In genomic region chr12:47206450-47206830, GRCh38 we compare ENCODE assay signal across 15 cellular contexts.
DNase-seq lines count a peak whose midpoint lies in the region; ATAC-seq lines count a peak whose summit lies in the region.
"Had no signal": no experiment of that assay in that cellular context is flagged by ENCODE, and none has a peak within 500 bp of the region (broad histone marks: within the 10 kb centered on the region; RNA-seq: fewer than 3 reads in every experiment).

No MANE protein-coding gene starts in this region.

- DNase-seq in activated T-cell treated with anti-CD3 and anti-CD28 coated beads, Interleukin-2, amount 50 U/mL, for 4 hours: no peak
- DNase-seq in activated T-cell treated with anti-CD3 and anti-CD28 coated beads for 4 hours (no peak), OCI-M1 (lab: John Stamatoyannopoulos, UW) (peak; percentile 84), NCI-H2196 (lab: John Stamatoyannopoulos, UW; ENCODE audit: unreplicated experiment) (no peak), GOT3 (lab: John Stamatoyannopoulos, UW) (no peak)
- DNase-seq in central memory CD8-positive, alpha-beta T cell (ENCODE audit: low spot score in 2 of 2): no peak
- DNase-seq in stimulated activated naive B cell treated with anti-CD40 and anti-IgM and Interleukin-4, amounts not matched to agents 10 μg/mL and 1 μg/mL and 100 μg/mL, for 72 hours: no peak
- DNase-seq in stimulated activated CD4-positive, alpha-beta T cell treated with anti-CD3 and anti-CD28 coated beads, Interleukin-15, amount 100 ng/mL, for 24 hours: no peak
- DNase-seq: activated gamma-delta T cell treated with Interleukin-2 at 50 U/mL for 16 hours; DMS153; foreskin melanocyte; right lobe of liver; stimulated activated CD4-positive, alpha-beta T cell treated with anti-CD3 and anti-CD28 coated beads, Interleukin-4, amount 100 ng/mL, for 1 hour; SW 1271 had no signal

- H3K36me3 Mint-ChIP-seq in activated T-cell treated with anti-CD3 and anti-CD28 coated beads, Interleukin-2, amount 50 U/mL, for 4 hours (ENCODE audit: insufficient read depth): peaks cover 63% of the 10 kb centered on the region
- H3K36me3 Mint-ChIP-seq in central memory CD8-positive, alpha-beta T cell (ENCODE audit: insufficient read depth): peaks cover 68% of the 10 kb centered on the region
- H3K36me3 Mint-ChIP-seq in stimulated activated naive B cell treated with anti-CD40 and anti-IgM and Interleukin-4, amounts not matched to agents 10 μg/mL and 1 μg/mL and 100 μg/mL, for 72 hours: peaks cover 32 to 59% of the 10 kb centered on the region in 2 donors

- ATAC-seq in activated T-cell treated with anti-CD3 and anti-CD28 coated beads, Interleukin-2, amount 50 U/mL, for 4 hours: peak; percentile 35 to 67
- ATAC-seq in central memory CD8-positive, alpha-beta T cell (replicated peaks; ENCODE audit: extremely low read depth, poor library complexity, severe bottlenecking): no peak
- no peak for ATAC-seq in stimulated activated naive B cell treated with anti-CD40 and anti-IgM and Interleukin-4, amounts not matched to agents 10 μg/mL and 1 μg/mL and 100 μg/mL, for 72 hours (replicated peaks)
- ATAC-seq: Panc1 had no signal

- H3K9me3 Mint-ChIP-seq in activated T-cell treated with anti-CD3 and anti-CD28 coated beads, Interleukin-2, amount 50 U/mL, for 4 hours: no peaks in the 10 kb centered on the region
- no peaks in the 10 kb centered on the region for H3K9me3 Mint-ChIP-seq in central memory CD8-positive, alpha-beta T cell
- H3K9me3 Mint-ChIP-seq in stimulated activated naive B cell treated with anti-CD40 and anti-IgM and Interleukin-4, amounts not matched to agents 10 μg/mL and 1 μg/mL and 100 μg/mL, for 72 hours: peaks cover 0 to 4% of the 10 kb centered on the region in 2 donors

- peaks cover 76% of the 10 kb centered on the region for H3K4me1 Mint-ChIP-seq in activated T-cell treated with anti-CD3 and anti-CD28 coated beads, Interleukin-2, amount 50 U/mL, for 4 hours (ENCODE audit: low read depth)
- H3K4me1 Mint-ChIP-seq in central memory CD8-positive, alpha-beta T cell: peaks cover 77% of the 10 kb centered on the region
- peaks cover 35 to 75% of the 10 kb centered on the region in 2 donors for H3K4me1 Mint-ChIP-seq in stimulated activated naive B cell treated with anti-CD40 and anti-IgM and Interleukin-4, amounts not matched to agents 10 μg/mL and 1 μg/mL and 100 μg/mL, for 72 hours

- H3K4me3 Mint-ChIP-seq in activated T-cell treated with anti-CD3 and anti-CD28 coated beads, Interleukin-2, amount 50 U/mL, for 4 hours: peak overlapping the region; percentile 96
- H3K4me3 Mint-ChIP-seq in central memory CD8-positive, alpha-beta T cell: peak overlapping the region; percentile 72
- peak overlapping the region in 1 of 2 donors; percentile 70 for H3K4me3 Mint-ChIP-seq in stimulated activated naive B cell treated with anti-CD40 and anti-IgM and Interleukin-4, amounts not matched to agents 10 μg/mL and 1 μg/mL and 100 μg/mL, for 72 hours

- no peaks in the 10 kb centered on the region for H3K27me3 Mint-ChIP-seq in activated T-cell treated with anti-CD3 and anti-CD28 coated beads, Interleukin-2, amount 50 U/mL, for 4 hours (ENCODE audit: low read depth)
- H3K27me3 Mint-ChIP-seq in central memory CD8-positive, alpha-beta T cell: no peaks in the 10 kb centered on the region
- no peaks in the 10 kb centered on the region for H3K27me3 Mint-ChIP-seq in stimulated activated naive B cell treated with anti-CD40 and anti-IgM and Interleukin-4, amounts not matched to agents 10 μg/mL and 1 μg/mL and 100 μg/mL, for 72 hours

- peak overlapping the region; percentile 69 for H3K27ac Mint-ChIP-seq in central memory CD8-positive, alpha-beta T cell (ENCODE audit: low read depth)
- H3K27ac Mint-ChIP-seq in stimulated activated naive B cell treated with anti-CD40 and anti-IgM and Interleukin-4, amounts not matched to agents 10 μg/mL and 1 μg/mL and 100 μg/mL, for 72 hours: peak overlapping the region; percentile 93

Comparison
In these comparisons a context has a peak if more than half of its experiments do, and no peak if none do; other contexts are left out.
1. ATAC-seq: peak in activated T-cell treated with anti-CD3 and anti-CD28 coated beads, Interleukin-2, amount 50 U/mL, for 4 hours (2 of 2); none in central memory CD8-positive, alpha-beta T cell (single experiment) and stimulated activated naive B cell treated with anti-CD40 and anti-IgM and Interleukin-4, amounts not matched to agents 10 μg/mL and 1 μg/mL and 100 μg/mL, for 72 hours (0 of 2).